ENCODE assay signal across 11 cellular contexts in genomic region chr18:269480-270090, GRCh38. TPM values are rescaled to one million over a fixed set of nuclear protein-coding genes. Genes with fewer than 3 reads are reported as not detected.
A peak's percentile ranks its signal among the peaks of the same experiment; 100 is the strongest.
DNase-seq lines count a peak whose midpoint lies in the region; ATAC-seq and TF ChIP-seq lines count a peak whose summit lies in the region.
"Had no signal": no experiment of that assay in that cellular context is flagged by ENCODE, and none has a peak within 500 bp of the region (broad histone marks: within the 10 kb centered on the region; RNA-seq: fewer than 3 reads in every experiment).

No MANE protein-coding gene starts in this region.

- no peaks in the 10 kb centered on the region for H3F3A ChIP-seq in SU-DHL-6 (ENCODE audit: insufficient read depth)

- H3K4me3 Mint-ChIP-seq in stimulated activated naive CD8-positive, alpha-beta T cell treated with anti-CD3 and anti-CD28 coated beads, Interleukin-15, Interleukin-2, amounts not matched to agents 100 ng/mL and 50 ng/mL, for 24 hours, result peak overlapping the region; percentile 15
- peak overlapping the region; percentile 52 for H3K4me3 Mint-ChIP-seq in endothelial cell (ENCODE audit: unreplicated experiment)

- no peak overlapping the region for H3K27ac Mint-ChIP-seq in stimulated activated naive CD8-positive, alpha-beta T cell treated with anti-CD3 and anti-CD28 coated beads, Interleukin-15, Interleukin-2, amounts not matched to agents 100 ng/mL and 50 ng/mL, for 24 hours
- peak overlapping the region; percentile 7 for H3K27ac Mint-ChIP-seq in endothelial cell (ENCODE audit: unreplicated experiment)

- H3K4me1 ChIP-seq in body of pancreas, result peaks cover 21% of the 10 kb centered on the region

- no peaks in the 10 kb centered on the region for H3K27me3 ChIP-seq in SU-DHL-6 (ENCODE audit: low read length)
- H3K27me3 ChIP-seq in body of pancreas, result no peaks in the 10 kb centered on the region
- H3K27me3 ChIP-seq: neutrophil had no signal

- DNase-seq in stimulated activated naive CD8-positive, alpha-beta T cell treated with anti-CD3 and anti-CD28 coated beads, Interleukin-15, Interleukin-2, amounts not matched to agents 100 U/mL and 50 U/mL, for 24 hours, result no peak
- no peak for DNase-seq in endothelial cell (ENCODE audit: low spot score)
- DNase-seq in body of pancreas, result no peak
- DNase-seq in DMS153 treated with DMSO at 0.1 percent for 48 hours (lab: John Stamatoyannopoulos, UW; ENCODE audit: unreplicated experiment), result no peak
- DNase-seq: activated CD4-positive, CD25-positive, alpha-beta regulatory T cell treated with anti-CD3 and anti-CD28 coated beads, Interleukin-2, amount 50 U/mL, for 72 hours; NCI-H2081 had no signal

- H4K20me1 ChIP-seq in SU-DHL-6 (ENCODE audit: low read depth, low read length), result no peaks in the 10 kb centered on the region

- H3K27ac ChIP-seq in SU-DHL-6 (ENCODE audit: low read depth, low read length), result no peak overlapping the region
- H3K27ac ChIP-seq in body of pancreas, result no peak overlapping the region

- H3K27me3 Mint-ChIP-seq in stimulated activated naive CD8-positive, alpha-beta T cell treated with anti-CD3 and anti-CD28 coated beads, Interleukin-15, Interleukin-2, amounts not matched to agents 100 ng/mL and 50 ng/mL, for 24 hours, result no peaks in the 10 kb centered on the region
- peaks cover 6% of the 10 kb centered on the region for H3K27me3 Mint-ChIP-seq in endothelial cell (ENCODE audit: unreplicated experiment)

- H3K36me3 Mint-ChIP-seq in stimulated activated naive CD8-positive, alpha-beta T cell treated with anti-CD3 and anti-CD28 coated beads, Interleukin-15, Interleukin-2, amounts not matched to agents 100 ng/mL and 50 ng/mL, for 24 hours (ENCODE audit: low read depth), result peaks cover 11% of the 10 kb centered on the region
- H3K36me3 Mint-ChIP-seq in endothelial cell (ENCODE audit: low read depth, unreplicated experiment), result no peaks in the 10 kb centered on the region

- H3K4me1 Mint-ChIP-seq in stimulated activated naive CD8-positive, alpha-beta T cell treated with anti-CD3 and anti-CD28 coated beads, Interleukin-15, Interleukin-2, amounts not matched to agents 100 ng/mL and 50 ng/mL, for 24 hours (ENCODE audit: low read depth), result peaks cover 45% of the 10 kb centered on the region
- H3K4me1 Mint-ChIP-seq in endothelial cell (ENCODE audit: unreplicated experiment), result peaks cover 26% of the 10 kb centered on the region

- H3K9me3 ChIP-seq in SU-DHL-6 (ENCODE audit: insufficient read depth, low read length) (no peaks in the 10 kb centered on the region), body of pancreas (no peaks in the 10 kb centered on the region)
- H3K9me3 ChIP-seq: neutrophil had no signal

- WGBS in body of pancreas, 2 donors, result 29 to 53% methylated on average over 6 of the region's 6 CpGs

- intact Hi-C loops in body of pancreas (cut with DNase I), result no loop called here

- no peaks in the 10 kb centered on the region for H3K9me2 ChIP-seq in SU-DHL-6 (replicated peaks; ENCODE audit: insufficient read depth, low read length)

- no peak for ATAC-seq in stimulated activated naive CD8-positive, alpha-beta T cell treated with anti-CD3 and anti-CD28 coated beads, Interleukin-15, Interleukin-2, amounts not matched to agents 100 U/mL and 50 U/mL, for 24 hours
- no peak for ATAC-seq in GM19452 (IDR thresholded peaks at IDR 0.05; ENCODE audit: unreplicated experiment)
- no peak for ATAC-seq in body of pancreas
- ATAC-seq in HG02852 (IDR thresholded peaks at IDR 0.05; ENCODE audit: unreplicated experiment), result no peak

- no peak for TF ChIP-seq CTCF in SU-DHL-6 (IDR thresholded peaks at IDR 0.05; ENCODE audit: insufficient read depth, low read length, poor library complexity, severe bottlenecking)
- no peak for TF ChIP-seq CTCF in endothelial cell (IDR thresholded peaks at IDR 0.05; ENCODE audit: unreplicated experiment)
- TF ChIP-seq CTCF in body of pancreas (IDR thresholded peaks at IDR 0.05), result no peak

- no peak overlapping the region for H3K4me3 ChIP-seq in SU-DHL-6 (ENCODE audit: insufficient read depth, low read length, poor library complexity, severe bottlenecking)
- no peak overlapping the region for H3K4me3 ChIP-seq in body of pancreas

- H3K9me3 Mint-ChIP-seq in stimulated activated naive CD8-positive, alpha-beta T cell treated with anti-CD3 and anti-CD28 coated beads, Interleukin-15, Interleukin-2, amounts not matched to agents 100 ng/mL and 50 ng/mL, for 24 hours, result no peaks in the 10 kb centered on the region
- no peaks in the 10 kb centered on the region for H3K9me3 Mint-ChIP-seq in endothelial cell (ENCODE audit: unreplicated experiment)

- H2AFZ ChIP-seq in SU-DHL-6 (ENCODE audit: low read depth, low read length, severe bottlenecking), result no peak overlapping the region

- H3K9ac ChIP-seq in SU-DHL-6 (ENCODE audit: low read length), result no peak overlapping the region

- peaks cover 25% of the 10 kb centered on the region for H3K79me2 ChIP-seq in SU-DHL-6 (ENCODE audit: insufficient read depth, low read length)

- H3K36me3 ChIP-seq in SU-DHL-6 (ENCODE audit: low read length), result peaks cover 6% of the 10 kb centered on the region; the same call in 1 of the 2 replicates
- no peaks in the 10 kb centered on the region for H3K36me3 ChIP-seq in body of pancreas (replicated peaks in 1 of 2; ENCODE audit: insufficient read depth in 1 of 2, low read depth in 2 of 2)
- H3K36me3 ChIP-seq: neutrophil had no signal

- TF ChIP-seq POLR2A in body of pancreas (IDR thresholded peaks at IDR 0.05), result no peak

- peak overlapping the region; percentile 79 for H3K4me2 ChIP-seq in SU-DHL-6 (ENCODE audit: low read depth, low read length, poor library complexity, severe bottlenecking)

RNA-seq across cellular contexts. Expression of gene THOC1, which starts 1.7 kb away (rescaled TPM):
- total RNA-seq in endothelial cell (ENCODE audit: unreplicated experiment) (45.8 TPM), body of pancreas (10 to 100 TPM; 21.8 to 36.6 TPM)
